In the genomic region with DNA sequence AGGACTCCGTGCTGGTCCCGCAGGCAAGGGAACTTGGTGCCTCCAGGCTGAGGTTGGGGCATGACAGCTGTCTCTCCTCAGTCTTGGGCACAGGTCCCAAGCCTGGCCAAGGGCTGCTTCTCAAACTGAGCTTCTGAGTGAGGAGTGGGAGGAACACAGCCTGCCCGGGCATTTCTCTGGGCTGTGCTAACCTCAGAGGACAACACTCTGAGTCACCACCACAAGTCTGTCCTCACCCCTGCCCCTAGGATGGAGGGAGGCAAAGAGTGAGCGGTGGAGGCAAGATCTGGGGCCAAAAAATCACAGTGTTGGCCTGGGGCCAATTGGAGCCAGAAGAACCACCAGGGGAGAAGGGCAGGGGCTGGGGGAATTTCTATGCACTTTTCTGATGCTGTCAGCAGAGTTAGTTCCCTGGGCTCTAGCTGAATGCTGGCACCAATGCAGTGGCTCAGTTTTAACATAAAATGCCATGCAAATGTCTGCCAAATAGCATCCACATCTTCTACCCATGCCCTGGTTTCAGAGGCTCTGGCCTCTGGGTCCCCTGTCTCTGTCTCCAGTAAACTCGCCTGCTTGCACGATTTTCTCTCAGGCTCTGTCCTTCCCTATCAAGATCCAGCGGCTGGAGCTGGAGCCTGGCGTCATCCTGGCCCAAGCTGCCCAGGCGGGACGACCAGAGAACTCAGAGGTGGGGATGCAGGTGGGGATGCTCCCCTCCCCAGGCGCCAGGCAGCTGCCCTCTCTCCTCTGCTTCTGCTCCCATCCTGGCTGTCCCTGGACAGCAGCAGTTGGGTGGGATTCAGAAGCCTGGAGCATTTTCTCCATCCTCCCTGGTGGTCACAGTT, we compare ENCODE assay signal across 8 cellular contexts. TPM values are rescaled to one million over a fixed set of nuclear protein-coding genes. Genes with fewer than 3 reads are reported as not detected.
DNase-seq lines count a peak whose midpoint lies in the region; ATAC-seq and TF ChIP-seq lines count a peak whose summit lies in the region.

No MANE protein-coding gene starts in this region.

- H3K36me3 Mint-ChIP-seq in stimulated activated memory B cell treated with anti-CD40 and anti-IgM and Interleukin-4, amounts not matched to agents 10 μg/mL and 1 μg/mL and 100 μg/mL, for 72 hours: no peaks in the 10 kb centered on the region

- TF ChIP-seq EP300 in gastroesophageal sphincter (IDR thresholded peaks at IDR 0.05): no peak

- no peaks in the 10 kb centered on the region for H3K9me3 Mint-ChIP-seq in stimulated activated memory B cell treated with anti-CD40 and anti-IgM and Interleukin-4, amounts not matched to agents 10 μg/mL and 1 μg/mL and 100 μg/mL, for 72 hours

- no peak overlapping the region for H3K27ac Mint-ChIP-seq in stimulated activated memory B cell treated with anti-CD40 and anti-IgM and Interleukin-4, amounts not matched to agents 10 μg/mL and 1 μg/mL and 100 μg/mL, for 72 hours

- no peaks in the 10 kb centered on the region for H3K9me3 ChIP-seq in gastroesophageal sphincter

- peaks cover 70% of the 10 kb centered on the region for H3K27me3 Mint-ChIP-seq in stimulated activated memory B cell treated with anti-CD40 and anti-IgM and Interleukin-4, amounts not matched to agents 10 μg/mL and 1 μg/mL and 100 μg/mL, for 72 hours

- H3K27ac ChIP-seq in gastroesophageal sphincter: peak overlapping the region in 2 of 4 donors; percentile 43 to 45

- ATAC-seq in gastroesophageal sphincter: peak; percentile 40
- peak; percentile 22 for ATAC-seq in stimulated activated memory B cell treated with anti-CD40 and anti-IgM and Interleukin-4, amounts not matched to agents 10 μg/mL and 1 μg/mL and 100 μg/mL, for 72 hours

- no peak overlapping the region for H3K4me3 Mint-ChIP-seq in stimulated activated memory B cell treated with anti-CD40 and anti-IgM and Interleukin-4, amounts not matched to agents 10 μg/mL and 1 μg/mL and 100 μg/mL, for 72 hours

- TF ChIP-seq CTCF in gastroesophageal sphincter (IDR thresholded peaks at IDR 0.05) (no peak), GM20000 (IDR thresholded peaks at IDR 0.05; ENCODE audit: extremely low read depth, missing control alignments) (no peak)

- no peak overlapping the region for H3K4me3 ChIP-seq in gastroesophageal sphincter

- peaks cover 0 to 30% (median 8%) of the 10 kb centered on the region in 3 donors for H3K4me1 ChIP-seq in gastroesophageal sphincter

- H3K36me3 ChIP-seq in gastroesophageal sphincter: no peaks in the 10 kb centered on the region

- H3K27me3 ChIP-seq in gastroesophageal sphincter: peaks cover 17% of the 10 kb centered on the region

- in situ Hi-C loops in SK-MEL-5 (cut with HindIII; ENCODE audit: low pct_unique_long_range_greater_than_20kb, low sequenced_read_pairs): loop anchor here (25.0 kb wide), 1 partner anchor 131 kb away; a partner anchor contains a TSS

- DNase-seq in NCI-H2081 (lab: John Stamatoyannopoulos, UW): peak; percentile 29 to 53
- DNase-seq in NCI-H2081 treated with DMSO at 0.1 percent for 48 hours (lab: John Stamatoyannopoulos, UW): no peak
- DNase-seq in SK-MEL-5 (ENCODE audit: low read depth, low spot score): peak; percentile 17
- no peak for DNase-seq in GM20000 (ENCODE audit: low spot score)
- no peak for DNase-seq in middle frontal gyrus (ENCODE audit: extremely low spot score, low spot score)
- DNase-seq in SHP77 treated with DMSO at 0.1 percent for 48 hours (lab: John Stamatoyannopoulos, UW): no peak

- TF ChIP-seq POLR2A in gastroesophageal sphincter (IDR thresholded peaks at IDR 0.05): no peak

- H3K4me1 Mint-ChIP-seq in stimulated activated memory B cell treated with anti-CD40 and anti-IgM and Interleukin-4, amounts not matched to agents 10 μg/mL and 1 μg/mL and 100 μg/mL, for 72 hours: peaks cover 7% of the 10 kb centered on the region

- WGBS in gastroesophageal sphincter (ENCODE audit: low coverage in 1 of 2), 2 donors: 40 to 51% methylated on average over 1 to 2 of the region's 11 CpGs

RNA-seq across cellular contexts. Expression of a gene that starts 11.0 kb away (rescaled TPM):
- 2.4 and 2.7 TPM in 2 replicates for total RNA-seq in SK-MEL-5 (2014; rRNA removed; shearing (Covaris generic))
- polyA plus RNA-seq in SK-MEL-5 (2015; cell fraction: cytosol; rRNA removed): 19.0 and 21.3 TPM in 2 replicates
- polyA plus RNA-seq in SK-MEL-5 (2015; cell fraction: nucleus; rRNA removed): 51.6 and 61.0 TPM in 2 replicates
- 10 to 100 TPM in 1 of 4 donors, 1 to 10 TPM in 3; 5.1 to 13.7 (median 6.3) TPM for total RNA-seq in gastroesophageal sphincter

RNA-seq across cellular contexts. Expression of a gene that starts 37.6 kb away (rescaled TPM):
- 0.87 and 1.1 TPM in 2 replicates for total RNA-seq in SK-MEL-5 (2014; rRNA removed; shearing (Covaris generic))
- polyA plus RNA-seq in SK-MEL-5 (2015; cell fraction: cytosol; rRNA removed): 2.1 and 2.3 TPM in 2 replicates
- polyA plus RNA-seq in SK-MEL-5 (2015; cell fraction: nucleus; rRNA removed): 15.2 and 17.1 TPM in 2 replicates
- total RNA-seq in gastroesophageal sphincter: not detected

Comparison
In these comparisons a context has a peak if more than half of its experiments do, and no peak if none do; other contexts are left out.
1. DNase-seq: peak in NCI-H2081 (2 of 2) and SK-MEL-5 (single experiment); none in NCI-H2081 treated with DMSO at 0.1 percent for 48 hours (single experiment), GM20000 (single experiment), middle frontal gyrus (single experiment) and SHP77 treated with DMSO at 0.1 percent for 48 hours (single experiment).